Comparison of ENCODE assay signal across 1 cellular context in genomic region chr16:14545346-14545884, GRCh38.
TF ChIP-seq lines count a peak whose summit lies in the region.

No MANE protein-coding gene starts in this region.

TF ChIP-seq in HepG2, 621 proteins besides CTCF, POLR2A, EP300 and RAD21 (continued from another document and continues in another):
- TF ChIP-seq ZNF710 (CRISPR knock-in tag; IDR thresholded peaks at IDR 0.05; ENCODE audit: borderline replicate concordance): peak; percentile 80; the same call in 1 of the 2 replicates
- TF ChIP-seq AFF4 (CRISPR knock-in tag; IDR thresholded peaks at IDR 0.05): 0 out of 2 replicates have a peak, but pooled peaks have one; percentile 63
- TF ChIP-seq ZBTB1 (CRISPR knock-in tag; IDR thresholded peaks at IDR 0.05; ENCODE audit: borderline replicate concordance): no peak
- TF ChIP-seq ZNF792 (CRISPR knock-in tag; IDR thresholded peaks at IDR 0.05): peak; percentile 95
- no peak for TF ChIP-seq ZNF318 (CRISPR knock-in tag; IDR thresholded peaks at IDR 0.05)
- peak; percentile 75; the same call in 1 of the 2 replicates for TF ChIP-seq JUN (CRISPR knock-in tag; IDR thresholded peaks at IDR 0.05)
- TF ChIP-seq ZNF333 (CRISPR knock-in tag; IDR thresholded peaks at IDR 0.05; ENCODE audit: borderline replicate concordance): no peak
- TF ChIP-seq KIAA2018 (CRISPR knock-in tag; IDR thresholded peaks at IDR 0.05; ENCODE audit: borderline replicate concordance): no peak
- no peak for TF ChIP-seq NR1H2 (CRISPR knock-in tag; IDR thresholded peaks at IDR 0.05; ENCODE audit: borderline replicate concordance, low read depth)
- no peak for TF ChIP-seq RARG (CRISPR knock-in tag; IDR thresholded peaks at IDR 0.05; ENCODE audit: low read depth)
- peak; percentile 81; the same call in 1 of the 2 replicates for TF ChIP-seq NFIC (IDR thresholded peaks at IDR 0.05; ENCODE audit: low read length)
- no peak for TF ChIP-seq ZNF446 (CRISPR knock-in tag; IDR thresholded peaks at IDR 0.05)
- peak; percentile 60; the same call in 1 of the 2 replicates for TF ChIP-seq ZFY (CRISPR knock-in tag; IDR thresholded peaks at IDR 0.05)
- TF ChIP-seq ATF4 (CRISPR knock-in tag; IDR thresholded peaks at IDR 0.05): peak in 1 of 2 experiments; percentile 36; a peak in 1 of 4 replicates
- TF ChIP-seq NR2F2 (IDR thresholded peaks at IDR 0.05; ENCODE audit: borderline replicate concordance, low read depth): peak; percentile 96
- TF ChIP-seq THYN1 (CRISPR knock-in tag; IDR thresholded peaks at IDR 0.05; ENCODE audit: borderline replicate concordance, low read depth): no peak
- TF ChIP-seq BRD4 (CRISPR knock-in tag; IDR thresholded peaks at IDR 0.05): no peak
- no peak for TF ChIP-seq ZNF570 (CRISPR knock-in tag; IDR thresholded peaks at IDR 0.05; ENCODE audit: borderline replicate concordance)
- TF ChIP-seq NR2C2 (CRISPR knock-in tag; IDR thresholded peaks at IDR 0.05; ENCODE audit: borderline replicate concordance): peak; percentile 35; the same call in 1 of the 2 replicates
- TF ChIP-seq PHF21A (CRISPR knock-in tag; IDR thresholded peaks at IDR 0.05): peak; percentile 74; the same call in 1 of the 2 replicates
- TF ChIP-seq XBP1 (CRISPR knock-in tag; IDR thresholded peaks at IDR 0.05): no peak
- no peak for TF ChIP-seq ZIK1 (CRISPR knock-in tag; IDR thresholded peaks at IDR 0.05; ENCODE audit: borderline replicate concordance, low read depth)
- no peak for TF ChIP-seq ZNF768 (CRISPR knock-in tag; IDR thresholded peaks at IDR 0.05)
- TF ChIP-seq KMT2A (CRISPR knock-in tag; IDR thresholded peaks at IDR 0.05): peak; percentile 92
- TF ChIP-seq MED8 (CRISPR knock-in tag; IDR thresholded peaks at IDR 0.05; ENCODE audit: insufficient replicate concordance): no peak
- no peak for TF ChIP-seq SCMH1 (CRISPR knock-in tag; IDR thresholded peaks at IDR 0.05; ENCODE audit: borderline replicate concordance)
- no peak for TF ChIP-seq ZNF704 (CRISPR knock-in tag; IDR thresholded peaks at IDR 0.05; ENCODE audit: borderline replicate concordance)
- TF ChIP-seq TFDP1 (CRISPR knock-in tag; IDR thresholded peaks at IDR 0.05; ENCODE audit: borderline replicate concordance): peak; percentile 47; the same call in 1 of the 2 replicates
- TF ChIP-seq ZBTB21 (CRISPR knock-in tag; IDR thresholded peaks at IDR 0.05): peak; percentile 49; the same call in 1 of the 2 replicates
